In the genomic region with DNA sequence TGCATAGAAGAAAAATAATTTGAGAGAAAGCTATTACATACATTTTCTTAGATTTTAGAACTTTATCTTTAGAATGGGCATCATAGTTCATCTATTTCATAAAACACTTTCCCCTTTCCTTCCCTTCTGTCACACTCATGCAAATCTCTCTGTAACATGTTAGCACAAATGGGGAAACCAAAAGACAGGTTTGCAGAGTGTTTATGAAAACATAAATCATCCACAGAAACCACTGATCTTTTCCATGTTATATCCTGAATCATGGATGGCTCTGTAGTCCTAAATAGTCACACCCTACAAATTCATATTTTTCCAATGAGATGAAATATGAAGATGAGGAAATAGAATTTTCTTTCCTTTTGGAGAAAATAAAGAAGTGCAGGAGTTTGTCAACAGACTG, we compare ENCODE assay signal across 8 cellular contexts.
"Had no signal": no experiment of that assay in that cellular context is flagged by ENCODE, and none has a peak within 500 bp of the region (broad histone marks: within the 10 kb centered on the region; RNA-seq: fewer than 3 reads in every experiment).

No MANE protein-coding gene starts in this region.

- H3K36me3 ChIP-seq: HAP-1 had no signal

- H3K4me2 ChIP-seq: GM23338 had no signal

- H3K27me3 Mint-ChIP-seq: IgD-negative memory B cell had no signal

- H3K4me3 Mint-ChIP-seq: GM23338, HFFc6, IgD-negative memory B cell had no signal

- H3K4me1 ChIP-seq: HAP-1 had no signal

- H3K36me3 Mint-ChIP-seq: IgD-negative memory B cell had no signal

- H3K4me3 ChIP-seq: GM23338, HAP-1 had no signal

- ATAC-seq: GM23338, HCT116 had no signal

- H3K9me3 Mint-ChIP-seq: GM23338 had no signal

- DNase-seq: H7 had no signal

- FAIRE-seq: H1, HTR-8/SVneo had no signal

- H3K9me3 ChIP-seq: HAP-1 had no signal

- H3K27ac Mint-ChIP-seq: GM23338, HFFc6, IgD-negative memory B cell had no signal

- H2AFZ ChIP-seq: GM23338 had no signal
